In the genomic region with DNA sequence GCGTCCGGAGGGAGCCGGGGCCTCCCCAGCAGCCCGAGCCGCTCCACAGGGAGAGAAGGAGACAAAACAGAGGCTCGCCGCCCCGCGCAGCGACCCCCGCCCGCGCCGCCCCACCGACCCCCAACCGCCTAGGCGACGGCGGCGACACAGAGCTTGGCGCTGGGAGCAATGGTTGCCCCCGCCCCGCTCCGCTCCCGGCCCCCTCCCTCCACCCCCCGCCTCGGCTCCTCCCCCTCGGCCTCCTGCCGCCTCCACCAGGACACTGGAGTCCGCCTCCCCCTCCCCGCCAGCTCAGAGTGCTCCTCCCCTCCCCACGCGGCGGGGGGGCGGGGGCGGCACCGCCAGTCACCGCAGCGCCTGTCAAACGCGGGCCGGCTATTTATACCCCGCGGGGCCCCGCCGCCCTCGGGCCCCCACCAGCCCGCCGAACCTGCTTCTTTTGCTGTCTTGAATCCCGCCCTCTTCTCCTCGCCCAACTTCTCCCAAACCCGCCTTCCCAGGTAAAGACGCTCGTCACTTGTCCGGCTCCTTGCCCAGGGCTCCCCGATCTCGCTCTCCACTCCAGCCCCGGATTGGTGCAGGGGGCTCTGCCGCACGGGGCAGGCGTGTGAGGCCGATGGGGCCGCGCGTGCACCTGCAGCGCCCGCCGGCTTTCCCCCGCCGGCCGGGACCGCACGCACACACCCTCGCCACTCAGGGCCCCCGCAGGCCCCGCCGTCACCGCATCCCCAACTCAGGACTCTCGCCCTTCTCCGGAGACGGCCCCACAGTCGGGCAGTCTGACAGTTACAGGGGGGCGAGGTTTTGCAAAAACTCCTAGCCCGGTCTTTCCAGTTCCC, we compare ENCODE assay signal across 8 cellular contexts. TPM values are rescaled to one million over a fixed set of nuclear protein-coding genes. Genes with fewer than 3 reads are reported as not detected.
DNase-seq lines count a peak whose midpoint lies in the region; ATAC-seq, FAIRE-seq and TF ChIP-seq lines count a peak whose summit lies in the region.

A gene (minus strand): TSS at position 170 of the 839 bp plus-strand sequence. CDS start 39,517 bp downstream, outside the sequence.

- H3K4me1 ChIP-seq in A673 (ENCODE audit: insufficient read depth, low read length, poor library complexity, severe bottlenecking) (peaks cover 28% of the 10 kb centered on the region), mammary epithelial cell (ENCODE audit: insufficient read depth, low read length) (peaks cover 7% of the 10 kb centered on the region), small intestine (ENCODE audit: control insufficient read depth in 2 of 2, insufficient read depth in 1 of 2, low read depth in 1 of 2, low read length in 1 of 2) (no peaks in the 10 kb centered on the region)

- POLR2A ChIA-PET in A673 (lab: Charles Lee; ENCODE audit: low non-redundant PET), result interaction anchor here (0.9 kb wide), 1 partner anchor 95 kb away, joined by 7 read pairs; no protein-coding TSS in a partner anchor

- peak within 1 kb of the TSS; percentile 98 for H3K4me2 ChIP-seq in mammary epithelial cell (ENCODE audit: insufficient read depth, low read depth, low read length)

- peak within 1 kb of the TSS; percentile 78 for H3K9ac ChIP-seq in mammary epithelial cell (ENCODE audit: insufficient read depth, low read length)

- dilution Hi-C loops in mammary epithelial cell (cut with HindIII; ENCODE audit: low sequenced_read_pairs), result no loop called here

- TF ChIP-seq CTCF in A673 (conservative IDR thresholded peaks at IDR 0.05; ENCODE audit: low read depth, low read length), result no peak
- TF ChIP-seq CTCF in WI38 (IDR thresholded peaks at IDR 0.05; ENCODE audit: low read depth, low read length), result no peak
- no peak for TF ChIP-seq CTCF in mammary epithelial cell (conservative IDR thresholded peaks at IDR 0.05 in 1 of 2, IDR thresholded peaks at IDR 0.05 in 1 of 2; ENCODE audit: extremely low read depth in 1 of 2, insufficient read depth in 1 of 2, low read depth in 1 of 2, low read length in 2 of 2)

- H3K27me3 ChIP-seq in A673 (replicated peaks; ENCODE audit: insufficient read depth, low read depth, low read length, poor library complexity), result no peaks in the 10 kb centered on the region
- no peaks in the 10 kb centered on the region for H3K27me3 ChIP-seq in mammary epithelial cell (ENCODE audit: insufficient read depth, low read length)
- no peaks in the 10 kb centered on the region for H3K27me3 ChIP-seq in small intestine (ENCODE audit: control insufficient read depth in 2 of 2, insufficient read depth in 2 of 2, low read length in 2 of 2)

- in situ Hi-C loops in mammary epithelial cell (cut with MboI; ENCODE audit: low sequenced_read_pairs in 2 of 2), result no loop called here

- ATAC-seq in GM18870 (IDR thresholded peaks at IDR 0.05; ENCODE audit: unreplicated experiment) (peak; percentile 25), HG03108 (IDR thresholded peaks at IDR 0.05; ENCODE audit: unreplicated experiment) (peak; percentile 32)

- BruUV-seq in A673 (replicated peaks; lab: Mats Ljungman, UMichigan) (no TSS peak), mammary epithelial cell (replicated peaks; lab: Mats Ljungman, UMichigan) (no TSS peak)

- peak within 1 kb of the TSS; percentile 92 for H2AFZ ChIP-seq in mammary epithelial cell (ENCODE audit: low read depth, low read length)

- H3K79me2 ChIP-seq in mammary epithelial cell (ENCODE audit: insufficient read depth, low read length), result peaks cover 23% of the 10 kb centered on the region

- peak; percentile 95 for DNase-seq in A673 (ENCODE audit: low spot score)
- peak; percentile 69 for DNase-seq in NCI-H2171 treated with DMSO at 0.1 percent for 48 hours (lab: John Stamatoyannopoulos, UW)
- peak; percentile 84 for DNase-seq in mammary epithelial cell
- peak; percentile 87 for DNase-seq in iPS-NIHi11 (ENCODE audit: low spot score)
- peak; percentile 92 for DNase-seq in small intestine

- FAIRE-seq in small intestine (lab: Jason Lieb, UNC), result no peak

- no peaks in the 10 kb centered on the region for H3K9me3 ChIP-seq in A673 (ENCODE audit: low read depth, low read length, poor library complexity, severe bottlenecking)
- H3K9me3 ChIP-seq in mammary epithelial cell (replicated peaks; ENCODE audit: insufficient read depth, low read length), result no peaks in the 10 kb centered on the region
- no peaks in the 10 kb centered on the region for H3K9me3 ChIP-seq in small intestine (ENCODE audit: control insufficient read depth, low read depth)

- CTCF ChIA-PET in A673 (lab: Charles Lee), result interaction anchor here (0.7 to 1.6 kb wide), 3 partner anchors 118 to 147 kb away, joined by 3 to 4 read pairs (median 4); no protein-coding TSS in a partner anchor
- CTCF ChIA-PET in mammary epithelial cell (lab: Charles Lee; ENCODE audit: low non-redundant PET), result interaction anchor here (1.8 kb wide), 1 partner anchor 118 kb away, joined by 4 read pairs; no protein-coding TSS in a partner anchor

- intact Hi-C loops in A673 (cut with micrococcal nuclease; ENCODE audit: unreplicated experiment), result loop anchor here (2.0 to 5.0 kb wide), 3 partner anchors 80 to 145 kb away; a partner anchor contains a TSS
- intact Hi-C loops in mammary epithelial cell (cut with micrococcal nuclease), result loop anchor here (1.0 to 10.0 kb wide), 6 partner anchors 50 to 378 kb away; a partner anchor contains a TSS

- WGBS in mammary epithelial cell (ENCODE audit: low coverage, missing lambda C conversion rate), result no CpG with 5 or more reads among the region's 84 CpGs
- WGBS in small intestine, 3 donors, result 0 to 1% (median 1%) methylated on average over 40 to 82 of the region's 84 CpGs

- H3K27ac ChIP-seq in A673 (ENCODE audit: low read depth, low read length, poor library complexity, severe bottlenecking), result peak within 1 kb of the TSS; percentile 95
- peak within 1 kb of the TSS; percentile 82 for H3K27ac ChIP-seq in mammary epithelial cell (ENCODE audit: insufficient read depth, low read depth, low read length)
- peak within 1 kb of the TSS; percentile 98 to 99 for H3K27ac ChIP-seq in small intestine (ENCODE audit: low read depth in 1 of 2, low read length in 1 of 2)

- H3K4me3 ChIP-seq in A673 (ENCODE audit: low read depth, low read length, poor library complexity, severe bottlenecking) (peak within 1 kb of the TSS; percentile 98), WI38 (ENCODE audit: low read depth, low read length) (peak within 1 kb of the TSS; percentile 77), mammary epithelial cell (replicated peaks in 1 of 3; ENCODE audit: insufficient read depth in 1 of 3, low read depth in 2 of 3, low read length in 3 of 3) (peak within 1 kb of the TSS; percentile 72 to 84 (median 80)), small intestine (ENCODE audit: low read depth in 1 of 2, low read length in 2 of 2) (peak within 1 kb of the TSS; percentile 89 to 96)

- H3K36me3 ChIP-seq in A673 (ENCODE audit: insufficient read depth, low read length, poor library complexity, severe bottlenecking) (no peaks in the 10 kb centered on the region), mammary epithelial cell (ENCODE audit: insufficient read depth, low read length) (no peaks in the 10 kb centered on the region), small intestine (ENCODE audit: control insufficient read depth in 2 of 2, insufficient read depth in 2 of 2, low read length in 2 of 2) (no peaks in the 10 kb centered on the region)

- H4K20me1 ChIP-seq in mammary epithelial cell (ENCODE audit: insufficient read depth, low read length), result no peaks in the 10 kb centered on the region

RNA-seq across cellular contexts. Expression of the gene that starts here (rescaled TPM):
- total RNA-seq in A673 (2021), result 42.4 and 46.1 TPM in 2 replicates
- 10 to 100 TPM; 23.8 to 34.0 TPM for total RNA-seq in mammary epithelial cell
- polyA plus RNA-seq in mammary epithelial cell, result 16.1 TPM
- 33.1 TPM for polyA minus RNA-seq in mammary epithelial cell
- 10 to 100 TPM in 2 of 3 donors, 1 to 10 TPM in 1; 8.1 to 14.5 (median 10.3) TPM for polyA plus RNA-seq in small intestine

Comparison
In these comparisons a context has a peak if more than half of its experiments do, and no peak if none do; other contexts are left out.
1. Peak in every context shown above with its lines: DNase-seq, ATAC-seq, H3K4me3 ChIP-seq and H3K27ac ChIP-seq.